ENCODE assay signal across 9 cellular contexts in the genomic region with DNA sequence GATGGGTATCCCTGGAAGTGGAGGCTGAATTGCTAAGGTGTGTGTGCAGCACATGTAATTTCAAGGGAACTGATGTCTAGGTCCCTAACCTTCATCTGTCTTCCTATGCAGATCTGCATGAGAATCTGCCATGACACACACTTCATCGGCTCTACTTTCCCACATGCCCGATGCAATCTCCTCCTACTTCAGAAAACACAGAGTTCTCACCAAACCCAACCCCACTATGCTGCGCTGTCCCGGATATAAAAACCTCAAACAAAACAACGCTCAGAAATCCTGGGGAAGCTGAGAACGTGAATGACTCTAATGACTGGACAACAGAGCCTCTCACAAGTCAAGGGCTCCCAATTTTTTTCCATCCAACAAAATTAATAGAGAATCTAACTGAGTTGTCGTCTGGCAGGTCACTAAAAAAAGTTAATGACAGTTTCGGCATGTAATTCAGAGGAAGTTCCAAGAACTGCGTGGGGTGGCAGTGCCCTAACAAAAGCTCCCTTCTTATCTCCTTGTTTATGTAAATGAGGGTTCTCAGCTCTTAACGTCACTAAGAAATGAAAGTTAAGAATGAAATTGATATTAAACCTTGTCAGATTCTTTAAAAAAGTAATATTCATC. TPM values are rescaled to one million over a fixed set of nuclear protein-coding genes. Genes with fewer than 3 reads are reported as not detected.
A peak's percentile ranks its signal among the peaks of the same experiment; 100 is the strongest.
DNase-seq lines count a peak whose midpoint lies in the region; ATAC-seq and TF ChIP-seq lines count a peak whose summit lies in the region.
"Had no signal": no experiment of that assay in that cellular context is flagged by ENCODE, and none has a peak within 500 bp of the region (broad histone marks: within the 10 kb centered on the region; RNA-seq: fewer than 3 reads in every experiment).

No MANE protein-coding gene starts in this region.

- H3K27ac Mint-ChIP-seq in H9 = no peak overlapping the region

- H3K4ac ChIP-seq in H9 (ENCODE audit: low read depth, low read length) = no peak overlapping the region

- no peak overlapping the region for H3K14ac ChIP-seq in H9 (ENCODE audit: insufficient read depth, low read length)

- peaks cover 15 to 22% of the 10 kb centered on the region in 2 donors for H3K4me1 ChIP-seq in duodenal mucosa (ENCODE audit: control insufficient read depth in 1 of 2, insufficient read depth in 2 of 2, low read length in 2 of 2)
- H3K4me1 ChIP-seq in H9 (ENCODE audit: insufficient read depth, low read length) = no peaks in the 10 kb centered on the region

- 0 out of 2 replicates have a peak, but pooled peaks cover 1% of the 10 kb centered on the region for H3K79me2 ChIP-seq in H9 (ENCODE audit: insufficient read depth, low read length)

- no peak overlapping the region for H2BK20ac ChIP-seq in H9 (ENCODE audit: low read depth, low read length, poor library complexity, severe bottlenecking)

- H3K9me3 Mint-ChIP-seq in H9 = no peaks in the 10 kb centered on the region

- peaks cover 8 to 12% of the 10 kb centered on the region in 2 experiments for H3K4me1 Mint-ChIP-seq in H9

- H3K56ac ChIP-seq in H9 (ENCODE audit: insufficient read length, low read depth, low read length) = no peak overlapping the region

- H3K27me3 ChIP-seq in duodenal mucosa (ENCODE audit: control insufficient read depth in 1 of 2, insufficient read depth in 2 of 2, low read length in 2 of 2) (no peaks in the 10 kb centered on the region), H9 (ENCODE audit: insufficient read depth, low read length) (no peaks in the 10 kb centered on the region; the same call in 1 of the 2 replicates)

- no peak overlapping the region for H3K4me2 ChIP-seq in H9 (ENCODE audit: insufficient read depth, insufficient read length, low read length)

- DNase-seq in NCI-H2227 (lab: John Stamatoyannopoulos, UW; ENCODE audit: unreplicated experiment) (peak; percentile 27), NCI-H2227 treated with DMSO at 0.1 percent for 48 hours (lab: John Stamatoyannopoulos, UW) (no peak), OCI-M1 (lab: John Stamatoyannopoulos, UW) (peak; percentile 88), NCI-H526 treated with DMSO at 0.1 percent for 48 hours (lab: John Stamatoyannopoulos, UW) (no peak), T-helper 9 cell (no peak), H9 (no peak)
- DNase-seq in stimulated activated naive CD8-positive, alpha-beta T cell treated with anti-CD3 and anti-CD28 coated beads, Interleukin-15, Interleukin-2, amounts not matched to agents 100 U/mL and 50 U/mL, for 24 hours = peak; percentile 22

- H2BK120ac ChIP-seq in H9 (ENCODE audit: low read depth, low read length, poor library complexity, severe bottlenecking) = no peak overlapping the region

- no peak overlapping the region for H3K23ac ChIP-seq in H9 (ENCODE audit: insufficient read length, low read depth, low read length)

- ATAC-seq in stimulated activated naive CD8-positive, alpha-beta T cell treated with anti-CD3 and anti-CD28 coated beads, Interleukin-15, Interleukin-2, amounts not matched to agents 100 U/mL and 50 U/mL, for 24 hours = peak; percentile 91

- no peak overlapping the region for H4K5ac ChIP-seq in H9 (ENCODE audit: insufficient read length, low read depth, low read length)

- H3K9ac ChIP-seq in duodenal mucosa (ENCODE audit: low read depth in 1 of 2, low read length in 2 of 2) (peak overlapping the region; percentile 20 to 21), H9 (ENCODE audit: extremely low read depth, insufficient read length, low read length) (no peak overlapping the region)

- no peak overlapping the region for H3K4me3 Mint-ChIP-seq in H9

- H2AK5ac ChIP-seq in H9 (ENCODE audit: insufficient read length, low read length) = no peak overlapping the region

- H4K20me1 ChIP-seq in H9 (ENCODE audit: control insufficient read depth, insufficient read depth, insufficient read length) = no peaks in the 10 kb centered on the region

- no peak overlapping the region for H2BK5ac ChIP-seq in H9 (ENCODE audit: insufficient read length, low read length)

- H4K91ac ChIP-seq in H9 (ENCODE audit: insufficient read length, low read depth, low read length) = no peak overlapping the region

- WGBS in H9 (ENCODE audit: extremely low coverage, insufficient read length, low lambda C conversion rate) = no CpG with 5 or more reads among the region's 10 CpGs

- H3K79me1 ChIP-seq in H9 (ENCODE audit: insufficient read depth, low read depth, low read length, poor library complexity, severe bottlenecking) = no peaks in the 10 kb centered on the region

- no peaks in the 10 kb centered on the region for H3K36me3 Mint-ChIP-seq in H9 (ENCODE audit: insufficient read depth in 1 of 3, low read depth in 3 of 3)

- no peaks in the 10 kb centered on the region for H3K23me2 ChIP-seq in H9 (ENCODE audit: insufficient read length, low read depth, low read length, poor library complexity, severe bottlenecking)

- H3K18ac ChIP-seq in H9 (ENCODE audit: insufficient read length, low read depth, low read length) = no peak overlapping the region

- no peak overlapping the region for H2BK15ac ChIP-seq in H9 (ENCODE audit: low read depth, low read length)

- TF ChIP-seq CTCF in H9 (conservative IDR thresholded peaks at IDR 0.05) = no peak

- H4K8ac ChIP-seq in H9 (replicated peaks; ENCODE audit: insufficient read length, low read depth, low read length) = no peak overlapping the region

- no peak overlapping the region for H3T11ph ChIP-seq in H9 (ENCODE audit: low read length)

- no peak overlapping the region for H2BK12ac ChIP-seq in H9 (ENCODE audit: insufficient read length, low read depth, low read length)

- peaks cover 30% of the 10 kb centered on the region for H3K27me3 Mint-ChIP-seq in H9 (ENCODE audit: low read depth)

- no peak overlapping the region for H2AFZ ChIP-seq in H9 (ENCODE audit: low read length)

- H3K27ac ChIP-seq in duodenal mucosa (ENCODE audit: low read depth, low read length) (no peak overlapping the region), H9 (ENCODE audit: insufficient read length, low read depth, low read length) (no peak overlapping the region)
- H3K27ac ChIP-seq: 22Rv1 had no signal

- peak overlapping the region; percentile 53 to 56 for H3K4me3 ChIP-seq in duodenal mucosa (ENCODE audit: low read depth in 1 of 2, low read length in 2 of 2)

- no peaks in the 10 kb centered on the region for H3K9me3 ChIP-seq in duodenal mucosa (ENCODE audit: control insufficient read depth in 1 of 2, low read length in 2 of 2)
- no peaks in the 10 kb centered on the region for H3K9me3 ChIP-seq in H9 (ENCODE audit: control insufficient read depth, low read depth, low read length)

- H3K36me3 ChIP-seq in duodenal mucosa (ENCODE audit: control insufficient read depth in 1 of 2, insufficient read depth in 2 of 2, low read length in 2 of 2) = no peaks in the 10 kb centered on the region

RNA-seq across cellular contexts. Expression of a gene that starts 39.0 kb away (rescaled TPM):
- 20.9 and 23.5 TPM in 2 replicates for total RNA-seq in H9 (2021)

Comparison
In these comparisons a context has a peak if more than half of its experiments do, and no peak if none do; other contexts are left out.
1. DNase-seq: peak in NCI-H2227 (single experiment), OCI-M1 (single experiment) and stimulated activated naive CD8-positive, alpha-beta T cell treated with anti-CD3 and anti-CD28 coated beads, Interleukin-15, Interleukin-2, amounts not matched to agents 100 U/mL and 50 U/mL, for 24 hours (single experiment); none in NCI-H2227 treated with DMSO at 0.1 percent for 48 hours (single experiment), NCI-H526 treated with DMSO at 0.1 percent for 48 hours (single experiment), T-helper 9 cell (single experiment) and H9 (single experiment).